In the genomic region with DNA sequence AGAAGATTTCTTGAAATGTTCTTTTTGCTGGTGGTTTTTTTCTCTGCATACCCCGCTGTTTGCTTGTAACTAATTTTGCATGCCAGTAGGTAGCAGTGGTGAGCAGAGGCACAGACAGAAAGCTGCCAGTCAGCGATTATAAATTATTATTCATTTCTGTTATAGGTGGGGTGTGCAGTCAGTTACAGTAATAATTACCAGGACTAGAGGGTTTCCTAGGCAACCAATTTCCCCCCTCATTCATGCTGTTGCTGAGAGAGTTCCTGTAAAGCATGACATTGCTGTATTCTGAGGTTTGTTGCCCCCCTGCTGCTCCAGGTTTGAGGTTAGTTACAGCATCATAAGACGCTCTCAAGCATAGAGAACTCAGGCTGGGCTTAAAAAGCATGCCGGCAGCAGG, we compare ENCODE assay signal across 8 cellular contexts.
DNase-seq lines count a peak whose midpoint lies in the region; ATAC-seq and TF ChIP-seq lines count a peak whose summit lies in the region.

No MANE protein-coding gene starts in this region.

- H3K4me3 Mint-ChIP-seq in memory B cell: no peak overlapping the region

- H3K27me3 Mint-ChIP-seq in memory B cell: no peaks in the 10 kb centered on the region

- no peak for TF ChIP-seq CTCF in coronary artery (IDR thresholded peaks at IDR 0.05)

- DNase-seq in SIG-M5 treated with dmso at 0.1 percent for 504 hours (lab: John Stamatoyannopoulos, UW; ENCODE audit: unreplicated experiment) (peak; percentile 25), SIG-M5 (lab: John Stamatoyannopoulos, UW) (no peak), SW480 (ENCODE audit: low spot score) (peak; percentile 7), memory B cell (ENCODE audit: low spot score in 2 of 2) (peak in 1 of 2 donors; percentile 6), coronary artery (ENCODE audit: low spot score) (no peak), NCI-H774 (lab: John Stamatoyannopoulos, UW) (no peak), GM19238 (ENCODE audit: insufficient read length, low spot score) (no peak)

- H3K4me3 ChIP-seq in coronary artery: no peak overlapping the region

- peaks cover 5% of the 10 kb centered on the region for H3K4me1 Mint-ChIP-seq in memory B cell

- H3K27ac ChIP-seq in coronary artery: no peak overlapping the region

- H3K27ac Mint-ChIP-seq in memory B cell: peak overlapping the region; percentile 24

- peaks cover under 1% of the 10 kb centered on the region for H3K36me3 Mint-ChIP-seq in memory B cell

- peak; percentile 52 for ATAC-seq in HG03103 (IDR thresholded peaks at IDR 0.05; ENCODE audit: low read depth, unreplicated experiment)
- ATAC-seq in memory B cell (ENCODE audit: low read depth): peak; percentile 90

- H3K9me3 Mint-ChIP-seq in memory B cell: peaks cover under 1% of the 10 kb centered on the region

Comparison
In these comparisons a context has a peak if more than half of its experiments do, and no peak if none do; other contexts are left out.
1. DNase-seq: peak in SIG-M5 treated with dmso at 0.1 percent for 504 hours (single experiment) and SW480 (single experiment); none in SIG-M5 (single experiment), coronary artery (single experiment), NCI-H774 (single experiment) and GM19238 (single experiment).